ENCODE assay signal across 15 cellular contexts in the genomic region with DNA sequence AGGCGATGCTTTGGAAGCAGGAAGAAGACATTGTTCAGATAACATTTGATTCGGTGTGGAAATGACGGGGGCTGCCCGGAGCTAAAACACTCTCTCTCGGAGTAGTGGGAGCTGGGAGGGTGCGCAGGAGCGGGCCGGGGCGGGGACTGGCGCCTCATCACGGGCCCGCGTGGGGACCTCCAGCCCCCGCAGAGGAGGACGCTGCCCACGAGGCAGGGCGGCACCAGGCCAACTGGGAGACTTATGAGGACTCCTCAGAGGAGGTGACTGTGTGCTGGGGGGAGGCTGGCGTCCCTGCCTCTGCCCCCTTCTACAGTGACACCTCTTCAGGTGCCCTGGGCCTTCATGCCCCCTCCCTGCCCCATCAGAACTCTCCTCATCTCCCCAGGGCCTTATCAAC. TPM values are rescaled to one million over a fixed set of nuclear protein-coding genes. Genes with fewer than 3 reads are reported as not detected.
DNase-seq lines count a peak whose midpoint lies in the region; ATAC-seq and TF ChIP-seq lines count a peak whose summit lies in the region.
"Had no signal": no experiment of that assay in that cellular context is flagged by ENCODE, and none has a peak within 500 bp of the region (broad histone marks: within the 10 kb centered on the region; RNA-seq: fewer than 3 reads in every experiment).

No MANE protein-coding gene starts in this region.

- H3K9me3 ChIP-seq in esophagus muscularis mucosa (no peaks in the 10 kb centered on the region), osteoblast (ENCODE audit: low read depth, low read length) (no peaks in the 10 kb centered on the region), upper lobe of left lung (no peaks in the 10 kb centered on the region)

- H3K4me1 Mint-ChIP-seq in activated naive CD4-positive, alpha-beta T cell treated with anti-CD3 and anti-CD28 coated beads for 36 hours (ENCODE audit: low read depth), result no peaks in the 10 kb centered on the region

- TF ChIP-seq POLR2A in esophagus muscularis mucosa (IDR thresholded peaks at IDR 0.05; ENCODE audit: low read depth) (no peak), upper lobe of left lung (IDR thresholded peaks at IDR 0.05) (no peak)

- peak overlapping the region; percentile 18 for H3K4me3 Mint-ChIP-seq in activated naive CD4-positive, alpha-beta T cell treated with anti-CD3 and anti-CD28 coated beads for 36 hours

- TF ChIP-seq EP300 in esophagus muscularis mucosa (IDR thresholded peaks at IDR 0.05) (no peak), upper lobe of left lung (IDR thresholded peaks at IDR 0.05) (no peak)

- H3K27me3 Mint-ChIP-seq in activated naive CD4-positive, alpha-beta T cell treated with anti-CD3 and anti-CD28 coated beads for 36 hours (ENCODE audit: low read depth), result peaks cover 7% of the 10 kb centered on the region

- peak in 1 of 2 donors; percentile 7 for ATAC-seq in upper lobe of left lung (ENCODE audit: low FRiP score in 2 of 2)

- H3K4me3 ChIP-seq in esophagus muscularis mucosa, result peak overlapping the region; percentile 49 to 61 (median 56)
- H3K4me3 ChIP-seq in osteoblast (ENCODE audit: insufficient read depth, low read length), result peak overlapping the region; percentile 66
- peak overlapping the region in 3 of 4 donors; percentile 25 to 50 (median 43) for H3K4me3 ChIP-seq in upper lobe of left lung

- CTCF ChIA-PET in activated naive CD4-positive, alpha-beta T cell treated with anti-CD3 and anti-CD28 coated beads for 36 hours (lab: Charles Lee), result no interaction called here

- peaks cover 5 to 17% (median 13%) of the 10 kb centered on the region in 4 donors for H3K4me1 ChIP-seq in esophagus muscularis mucosa
- no peaks in the 10 kb centered on the region for H3K4me1 ChIP-seq in osteoblast (ENCODE audit: insufficient read depth, low read length)
- peaks cover 0 to 7% (median 5%) of the 10 kb centered on the region in 4 donors for H3K4me1 ChIP-seq in upper lobe of left lung

- no peaks in the 10 kb centered on the region for H3K9me3 Mint-ChIP-seq in activated naive CD4-positive, alpha-beta T cell treated with anti-CD3 and anti-CD28 coated beads for 36 hours

- H3K27ac Mint-ChIP-seq in activated naive CD4-positive, alpha-beta T cell treated with anti-CD3 and anti-CD28 coated beads for 36 hours, result no peak overlapping the region

- H3K36me3 ChIP-seq in esophagus muscularis mucosa (no peaks in the 10 kb centered on the region), osteoblast (ENCODE audit: insufficient read depth, low read length) (no peaks in the 10 kb centered on the region), upper lobe of left lung (no peaks in the 10 kb centered on the region)

- intact Hi-C loops in activated naive CD4-positive, alpha-beta T cell treated with anti-CD3 and anti-CD28 coated beads for 36 hours (cut with micrococcal nuclease), result no loop called here
- intact Hi-C loops in esophagus muscularis mucosa (cut with DNase I), result no loop called here

- WGBS in esophagus muscularis mucosa, result 58% methylated on average over 18 of the region's 18 CpGs
- WGBS in upper lobe of left lung, 2 donors, result 77% methylated on average over 7 to 18 of the region's 18 CpGs

- H3K27me3 ChIP-seq in esophagus muscularis mucosa (no peaks in the 10 kb centered on the region), osteoblast (ENCODE audit: insufficient read depth, low read length) (no peaks in the 10 kb centered on the region), upper lobe of left lung (no peaks in the 10 kb centered on the region)

- H2AFZ ChIP-seq in osteoblast (ENCODE audit: low read length), result peak overlapping the region; percentile 66

- H3K27ac ChIP-seq in esophagus muscularis mucosa (replicated peaks in 1 of 4) (peak overlapping the region in 1 of 4 donors; percentile 15), osteoblast (ENCODE audit: low read depth, low read length) (no peak overlapping the region), upper lobe of left lung (peak overlapping the region in 1 of 4 donors; percentile 39)

- no peaks in the 10 kb centered on the region for H3K79me2 ChIP-seq in osteoblast (ENCODE audit: insufficient read depth, low read length)

- peak overlapping the region; percentile 53 for H3K4me2 ChIP-seq in osteoblast (ENCODE audit: insufficient read depth, low read length)

- no peaks in the 10 kb centered on the region for H3K36me3 Mint-ChIP-seq in activated naive CD4-positive, alpha-beta T cell treated with anti-CD3 and anti-CD28 coated beads for 36 hours (ENCODE audit: low read depth)

- DNase-seq in activated naive CD4-positive, alpha-beta T cell treated with anti-CD3 and anti-CD28 coated beads for 36 hours, result no peak
- DNase-seq in activated naive CD4-positive, alpha-beta T cell (lab: John Stamatoyannopoulos, UW), result no peak
- no peak for DNase-seq in esophagus muscularis mucosa (ENCODE audit: extremely low spot score)
- DNase-seq in osteoblast (ENCODE audit: insufficient read length, low spot score, missing footprints), result no peak
- DNase-seq in upper lobe of left lung, result peak in 1 of 2 donors; percentile 80
- no peak for DNase-seq in NCI-H345 treated with DMSO at 0.1 percent for 48 hours (lab: John Stamatoyannopoulos, UW; ENCODE audit: unreplicated experiment)
- no peak for DNase-seq in NK-92 (lab: John Stamatoyannopoulos, UW; ENCODE audit: unreplicated experiment)
- DNase-seq in activated CD4-positive, CD25-positive, alpha-beta regulatory T cell (lab: John Stamatoyannopoulos, UW), result no peak
- DNase-seq: activated CD4-positive, alpha-beta T cell treated with anti-CD3 and anti-CD28 coated beads, Interleukin-2, amount 50 U/mL, for 1 hour; activated effector memory CD4-positive, alpha-beta T cell treated with anti-CD3 and anti-CD28 coated beads, Interleukin-2, amount 50 U/mL, for 16 hours; NCI-H345 had no signal

- H4K20me1 ChIP-seq in osteoblast (ENCODE audit: insufficient read depth, low read length), result no peaks in the 10 kb centered on the region

- TF ChIP-seq CTCF in esophagus muscularis mucosa (IDR thresholded peaks at IDR 0.05), result no peak
- no peak for TF ChIP-seq CTCF in osteoblast (IDR thresholded peaks at IDR 0.05; ENCODE audit: extremely low read depth, low read depth, low read length)
- TF ChIP-seq CTCF in upper lobe of left lung (IDR thresholded peaks at IDR 0.05), result no peak

RNA-seq across cellular contexts. Expression of a gene that starts 15.2 kb away (rescaled TPM):
- not detected for total RNA-seq in activated naive CD4-positive, alpha-beta T cell treated with anti-CD3 and anti-CD28 coated beads for 36 hours
- total RNA-seq in esophagus muscularis mucosa, result 1 to 10 TPM in 2 of 4 donors, under 1 TPM in 2; 0.29 to 2.1 (median 1.1) TPM
- 3.6 and 5.9 TPM in 2 replicates for total RNA-seq in osteoblast
- 1 to 10 TPM; 1.4 to 7.6 (median 3.2) TPM for total RNA-seq in upper lobe of left lung
- total RNA-seq: chondrocyte; osteocyte; T-helper 2 cell treated with Interferon-gamma antibody and Interleukin-4, amounts not matched to agents 100 ng/mL and 5 ng/mL, for 36 hours had no signal

RNA-seq across cellular contexts. Expression of a gene that starts 42.1 kb away (rescaled TPM):
- total RNA-seq in activated naive CD4-positive, alpha-beta T cell treated with anti-CD3 and anti-CD28 coated beads for 36 hours, result not detected
- 10 to 100 TPM; 16.9 to 32.8 (median 23.5) TPM for total RNA-seq in esophagus muscularis mucosa
- 0.29 and 0.36 TPM in 2 replicates for total RNA-seq in osteoblast
- 1 to 10 TPM in 4 of 6 donors, under 1 TPM in 1, not detected in 1; 0.78 to 2.7 (median 1.8) TPM for total RNA-seq in upper lobe of left lung
- total RNA-seq: A172; osteocyte; T-helper 2 cell treated with Interferon-gamma antibody and Interleukin-4, amounts not matched to agents 100 ng/mL and 5 ng/mL, for 36 hours had no signal

Comparison
In these comparisons a context has a peak if more than half of its experiments do, and no peak if none do; other contexts are left out.
1. RNA of a gene that starts 42.1 kb away (total RNA-seq): 16.9 to 32.8 TPM in esophagus muscularis mucosa; 0.78 to 2.7 TPM in upper lobe of left lung, 0.29 to 0.36 TPM in osteoblast and not detected in activated naive CD4-positive, alpha-beta T cell treated with anti-CD3 and anti-CD28 coated beads for 36 hours; every median in the first group is over 4 times any median in the second.
2. Peak in every context shown above with its lines, with median percentiles within 50 percentile points of each other: H3K4me3 ChIP-seq.